ENCODE assay signal across 9 cellular contexts in the genomic region with DNA sequence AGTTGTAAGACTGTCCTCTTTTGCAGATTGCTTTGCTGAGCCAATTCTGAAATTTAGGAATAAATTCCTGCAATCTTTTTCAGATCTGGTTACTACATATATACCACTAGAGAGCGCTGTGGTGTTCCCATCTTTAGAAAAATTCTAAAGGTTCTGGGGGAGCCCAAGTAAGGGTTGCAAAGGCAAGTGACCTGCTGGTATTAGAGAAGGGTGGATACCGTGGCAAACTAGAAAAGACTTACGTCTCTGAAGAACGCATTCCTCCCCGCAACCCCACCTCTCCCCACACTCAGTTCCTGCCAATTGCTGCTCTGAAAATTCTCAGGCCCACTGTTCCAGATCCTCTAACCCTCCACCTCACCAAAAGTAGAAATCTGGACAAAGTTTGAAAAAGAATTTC. TPM values are rescaled to one million over a fixed set of nuclear protein-coding genes. Genes with fewer than 3 reads are reported as not detected.
DNase-seq lines count a peak whose midpoint lies in the region; ATAC-seq and TF ChIP-seq lines count a peak whose summit lies in the region.
"Had no signal": no experiment of that assay in that cellular context is flagged by ENCODE, and none has a peak within 500 bp of the region (broad histone marks: within the 10 kb centered on the region; RNA-seq: fewer than 3 reads in every experiment).

No MANE protein-coding gene starts in this region.

- H3K4me1 Mint-ChIP-seq in CD4-positive, alpha-beta memory T cell, result no peaks in the 10 kb centered on the region

- peak in 4 of 5 donors; percentile 9 to 22 (median 18) for DNase-seq in CD4-positive, alpha-beta memory T cell
- DNase-seq in NB4 (ENCODE audit: low read depth), result peak; percentile 50
- peak; percentile 47 for DNase-seq in astrocyte of the hippocampus (ENCODE audit: low read depth, low spot score)
- no peak for DNase-seq in left lobe of liver (ENCODE audit: low spot score)
- DNase-seq in activated gamma-delta T cell treated with Interleukin-2 at 50 U/mL for 16 hours, result no peak

- H3K27ac ChIP-seq in CD4-positive, alpha-beta memory T cell (ENCODE audit: low read depth, low read length), result no peak overlapping the region
- H3K27ac ChIP-seq: SK-N-MC had no signal

- no peak for TF ChIP-seq POLR2A in NB4 (IDR thresholded peaks at IDR 0.05; ENCODE audit: extremely low read depth, insufficient read length)

- peak; percentile 75 for ATAC-seq in GM18867 (IDR thresholded peaks at IDR 0.05; ENCODE audit: unreplicated experiment)
- peak; percentile 85 for ATAC-seq in left lobe of liver
- ATAC-seq in HG03039 (IDR thresholded peaks at IDR 0.05; ENCODE audit: unreplicated experiment), result no peak
- no peak for ATAC-seq in GM21381 (IDR thresholded peaks at IDR 0.05; ENCODE audit: unreplicated experiment)

- no peak overlapping the region for H3K27ac Mint-ChIP-seq in CD4-positive, alpha-beta memory T cell

- H3K36me3 Mint-ChIP-seq in CD4-positive, alpha-beta memory T cell, result no peaks in the 10 kb centered on the region

- no peak overlapping the region for H3K4me3 Mint-ChIP-seq in CD4-positive, alpha-beta memory T cell

- H3K27me3 Mint-ChIP-seq in CD4-positive, alpha-beta memory T cell, result peaks cover 0 to 2% of the 10 kb centered on the region in 2 donors

- H3K4me3 ChIP-seq in CD4-positive, alpha-beta memory T cell (ENCODE audit: low read length in 2 of 2), result no peak overlapping the region
- no peak overlapping the region for H3K4me3 ChIP-seq in NB4 (ENCODE audit: low read depth, low read length)
- H3K4me3 ChIP-seq: SK-N-MC had no signal

- TF ChIP-seq CTCF in NB4 (IDR thresholded peaks at IDR 0.05; ENCODE audit: low read depth, low read length), result peak; percentile 36

- CTCF ChIA-PET in CD4-positive, alpha-beta memory T cell (lab: Charles Lee; ENCODE audit: partially characterized antibody), result interaction anchor here (1.0 to 3.5 kb wide), 5 partner anchors 9 to 263 kb away, joined by 3 to 11 read pairs (median 3); partner anchors contain the start of gene KAT2B

- H3K9me3 Mint-ChIP-seq in CD4-positive, alpha-beta memory T cell, result no peaks in the 10 kb centered on the region

- H3K36me3 ChIP-seq in CD4-positive, alpha-beta memory T cell (ENCODE audit: insufficient read depth, low read length), result no peaks in the 10 kb centered on the region

- POLR2A ChIA-PET in CD4-positive, alpha-beta memory T cell (lab: Charles Lee; ENCODE audit: partially characterized antibody), result no interaction called here

- intact Hi-C loops in CD4-positive, alpha-beta memory T cell (cut with micrococcal nuclease), result loop anchor here (1.0 kb wide), 2 partner anchors 154 to 301 kb away; partner anchors contain the start of gene SGO1

- no peaks in the 10 kb centered on the region for H3K27me3 ChIP-seq in CD4-positive, alpha-beta memory T cell (ENCODE audit: insufficient read depth, low read length)

- H3K4me1 ChIP-seq in CD4-positive, alpha-beta memory T cell (ENCODE audit: insufficient read depth, low read length), result no peaks in the 10 kb centered on the region

- H3K9me3 ChIP-seq in CD4-positive, alpha-beta memory T cell (ENCODE audit: control insufficient read depth in 1 of 2, low read length in 2 of 2), result no peaks in the 10 kb centered on the region

RNA-seq across cellular contexts. Expression of gene EFHB, which starts 48.5 kb away (rescaled TPM):
- 1 to 10 TPM in 1 of 2 experiments, not detected in 1; 1.5 TPM for total RNA-seq in CD4-positive, alpha-beta memory T cell
- polyA plus RNA-seq in CD4-positive, alpha-beta memory T cell, result not detected
- total RNA-seq in left lobe of liver, result 0.48 TPM

Comparison
In these comparisons a context has a peak if more than half of its experiments do, and no peak if none do; other contexts are left out.
1. DNase-seq: peak in CD4-positive, alpha-beta memory T cell (4 of 5), NB4 (single experiment) and astrocyte of the hippocampus (single experiment); none in left lobe of liver (single experiment) and activated gamma-delta T cell treated with Interleukin-2 at 50 U/mL for 16 hours (single experiment).
2. ATAC-seq: peak in GM18867 (single experiment) and left lobe of liver (single experiment); none in HG03039 (single experiment) and GM21381 (single experiment).